ENCODE assay signal across 14 cellular contexts in genomic region chr18:10057401-10057800, GRCh38.
DNase-seq lines count a peak whose midpoint lies in the region; ATAC-seq and TF ChIP-seq lines count a peak whose summit lies in the region.
"Had no signal": no experiment of that assay in that cellular context is flagged by ENCODE, and none has a peak within 500 bp of the region (broad histone marks: within the 10 kb centered on the region; RNA-seq: fewer than 3 reads in every experiment).

No MANE protein-coding gene starts in this region.

- H3K27me3 Mint-ChIP-seq in CD14-positive monocyte (ENCODE audit: low read depth in 3 of 3), result peaks cover 0 to 2% (median 2%) of the 10 kb centered on the region in 3 donors

- H3K4ac ChIP-seq in neuronal stem cell (ENCODE audit: low read length), result no peak overlapping the region

- H3K4me1 Mint-ChIP-seq in CD14-positive monocyte, result peaks cover 69% of the 10 kb centered on the region

- H2AK5ac ChIP-seq in neuronal stem cell (ENCODE audit: low read depth, low read length), result no peak overlapping the region

- H3K9me2 ChIP-seq in OCI-LY7 (ENCODE audit: insufficient read depth, low read length), result no peaks in the 10 kb centered on the region

- no peak overlapping the region for H4K8ac ChIP-seq in neuronal stem cell (ENCODE audit: low read depth, low read length)

- intact Hi-C loops in CD14-positive monocyte (cut with micrococcal nuclease) (loop anchor here in 1 of 2 donors (10.0 kb wide), 1 partner anchor 53 kb away; no protein-coding TSS in a partner anchor), OCI-LY7 (cut with micrococcal nuclease; ENCODE audit: unreplicated experiment) (no loop called here)

- H2BK15ac ChIP-seq in neuronal stem cell (ENCODE audit: low read length), result no peak overlapping the region

- H3K4me3 ChIP-seq in RWPE2 (ENCODE audit: severe bottlenecking), result no peak overlapping the region
- peak overlapping the region; percentile 39 for H3K4me3 ChIP-seq in skeletal muscle satellite cell (ENCODE audit: low read length)
- no peak overlapping the region for H3K4me3 ChIP-seq in OCI-LY7 (ENCODE audit: low read depth, low read length, poor library complexity, severe bottlenecking)
- H3K4me3 ChIP-seq in neuronal stem cell (ENCODE audit: low read length in 2 of 2), result no peak overlapping the region

- H3K27me3 ChIP-seq in RWPE2 (ENCODE audit: insufficient read depth, poor library complexity, severe bottlenecking) (no peaks in the 10 kb centered on the region), skeletal muscle satellite cell (ENCODE audit: control insufficient read depth, insufficient read depth, low read length) (no peaks in the 10 kb centered on the region), neuronal stem cell (ENCODE audit: control insufficient read depth in 3 of 3, insufficient read depth in 3 of 3, low read depth in 1 of 3, low read length in 3 of 3) (no peaks in the 10 kb centered on the region)

- no peaks in the 10 kb centered on the region for H3K9me3 Mint-ChIP-seq in CD14-positive monocyte
- H3K9me3 Mint-ChIP-seq: nephron progenitor cell had no signal

- H4K91ac ChIP-seq in neuronal stem cell (ENCODE audit: low read depth, low read length, poor library complexity), result no peak overlapping the region

- CTCF ChIA-PET in OCI-LY7 (lab: Charles Lee; ENCODE audit: unreplicated experiment), result no interaction called here

- BruUV-seq in OCI-LY7 (replicated peaks; lab: Mats Ljungman, UMichigan), result no TSS peak

- no peak overlapping the region for H2AFZ ChIP-seq in OCI-LY7 (ENCODE audit: low read length)
- no peak overlapping the region for H2AFZ ChIP-seq in neuronal stem cell (ENCODE audit: low read length)

- peaks cover 23% of the 10 kb centered on the region for H3K4me1 ChIP-seq in RWPE2 (ENCODE audit: insufficient read depth, poor library complexity, severe bottlenecking)
- peaks cover 32% of the 10 kb centered on the region for H3K4me1 ChIP-seq in skeletal muscle satellite cell (ENCODE audit: control insufficient read depth, insufficient read depth, low read length)
- no peaks in the 10 kb centered on the region for H3K4me1 ChIP-seq in OCI-LY7 (ENCODE audit: insufficient read depth, low read length, poor library complexity, severe bottlenecking)
- H3K4me1 ChIP-seq in neuronal stem cell (ENCODE audit: control insufficient read depth in 2 of 2, insufficient read depth in 1 of 2, low read depth in 1 of 2, low read length in 2 of 2), result peaks cover 2 to 4% of the 10 kb centered on the region in 2 donors

- ATAC-seq in RWPE2 (ENCODE audit: low read depth), result no peak

- H3K9me3 ChIP-seq in RWPE2 (ENCODE audit: severe bottlenecking) (no peaks in the 10 kb centered on the region), skeletal muscle satellite cell (replicated peaks; ENCODE audit: low read length) (no peaks in the 10 kb centered on the region), OCI-LY7 (ENCODE audit: low read length) (no peaks in the 10 kb centered on the region), neuronal stem cell (replicated peaks in 1 of 2; ENCODE audit: control insufficient read depth in 2 of 2, insufficient read depth in 1 of 2, low read depth in 1 of 2, low read length in 2 of 2) (no peaks in the 10 kb centered on the region)

- no peaks in the 10 kb centered on the region for H3K36me3 Mint-ChIP-seq in CD14-positive monocyte

- no peaks in the 10 kb centered on the region for H4K20me1 ChIP-seq in OCI-LY7 (ENCODE audit: insufficient read depth, low read length)

- H3K79me1 ChIP-seq in neuronal stem cell (ENCODE audit: low read depth, low read length), result no peaks in the 10 kb centered on the region

- H3K18ac ChIP-seq in neuronal stem cell (ENCODE audit: low read length), result no peak overlapping the region

- H3K14ac ChIP-seq in neuronal stem cell (ENCODE audit: low read length), result no peak overlapping the region

- H3K4me3 Mint-ChIP-seq in CD14-positive monocyte, result peak overlapping the region in 1 of 2 donors; percentile 81
- H3K4me3 Mint-ChIP-seq: B cell, nephron progenitor cell had no signal

- no peak overlapping the region for H2BK5ac ChIP-seq in neuronal stem cell (ENCODE audit: low read length)

- peak overlapping the region; percentile 56 for H3K4me2 ChIP-seq in skeletal muscle satellite cell (ENCODE audit: low read length)
- H3K4me2 ChIP-seq in OCI-LY7 (ENCODE audit: low read length), result no peak overlapping the region
- H3K4me2 ChIP-seq in neuronal stem cell (ENCODE audit: insufficient read depth, low read length, poor library complexity, severe bottlenecking), result no peak overlapping the region

- peak overlapping the region; percentile 94 to 99 (median 98) for H3K27ac Mint-ChIP-seq in CD14-positive monocyte
- H3K27ac Mint-ChIP-seq: B cell, nephron progenitor cell had no signal

- POLR2A ChIA-PET in OCI-LY7 (lab: Charles Lee), result interaction anchor here (0.5 kb wide), 1 partner anchor 82 kb away, joined by 3 read pairs; no protein-coding TSS in a partner anchor

- no peaks in the 10 kb centered on the region for H3K36me3 ChIP-seq in RWPE2 (ENCODE audit: low read depth)
- no peaks in the 10 kb centered on the region for H3K36me3 ChIP-seq in skeletal muscle satellite cell (ENCODE audit: insufficient read depth, low read length)
- no peaks in the 10 kb centered on the region for H3K36me3 ChIP-seq in OCI-LY7 (ENCODE audit: insufficient read depth, low read length)
- H3K36me3 ChIP-seq in neuronal stem cell (replicated peaks in 1 of 2; ENCODE audit: control insufficient read depth in 2 of 2, insufficient read depth in 2 of 2, low read length in 2 of 2), result no peaks in the 10 kb centered on the region

- no CpG with 5 or more reads among the region's 3 CpGs for whole genome bisulfite sequencing in neuronal stem cell (ENCODE audit: extremely low coverage in 2 of 2, insufficient read length in 2 of 2, insufficient replicate concordance in 1 of 2), 2 donors

- no peak overlapping the region for H3K23ac ChIP-seq in neuronal stem cell (ENCODE audit: low read depth, low read length, poor library complexity)

- H3K27ac ChIP-seq in RWPE2 (ENCODE audit: poor library complexity, severe bottlenecking) (peak overlapping the region; percentile 91), OCI-LY7 (ENCODE audit: low read depth, low read length, poor library complexity, severe bottlenecking) (no peak overlapping the region), neuronal stem cell (replicated peaks; ENCODE audit: low read length) (no peak overlapping the region)

- H3K9ac ChIP-seq in skeletal muscle satellite cell (ENCODE audit: low read depth, low read length) (peak overlapping the region; percentile 76), neuronal stem cell (ENCODE audit: low read depth, low read length, poor library complexity) (no peak overlapping the region)

- peak; percentile 73 for DNase-seq in CD14-positive monocyte (ENCODE audit: low spot score)
- DNase-seq in RWPE2 (ENCODE audit: low spot score), result no peak
- peak; percentile 29 for DNase-seq in hepatic stellate cell (ENCODE audit: low spot score)
- DNase-seq in OCI-LY7 (ENCODE audit: low spot score), result no peak
- no peak for DNase-seq in T-helper 9 cell
- DNase-seq in NCI-H1436 (lab: John Stamatoyannopoulos, UW), result no peak
- DNase-seq in neuronal stem cell (ENCODE audit: low spot score), result no peak
- DNase-seq: activated CD4-positive, alpha-beta T cell treated with anti-CD3 and anti-CD28 coated beads, Interleukin-2, amount 50 U/mL, for 4 hours; NCI-H1694; NCI-H748 treated with DMSO at 0.1 percent for 48 hours; nephron progenitor cell; stimulated activated CD4-positive, alpha-beta T cell treated with anti-CD3 and anti-CD28 coated beads, Interleukin-12 subunit alpha, Interleukin-12 subunit beta, amount 100 ng/mL, for 4 hours had no signal

- no peak overlapping the region for H2BK12ac ChIP-seq in neuronal stem cell (ENCODE audit: low read length)

- H3K79me2 ChIP-seq in OCI-LY7 (ENCODE audit: insufficient read depth, low read depth, low read length), result no peaks in the 10 kb centered on the region

- no peak for TF ChIP-seq CTCF in CD14-positive monocyte (IDR thresholded peaks at IDR 0.05)
- no peak for TF ChIP-seq CTCF in RWPE2 (IDR thresholded peaks at IDR 0.05; ENCODE audit: poor library complexity, severe bottlenecking)
- TF ChIP-seq CTCF in OCI-LY7 (conservative IDR thresholded peaks at IDR 0.05; ENCODE audit: low read length), result no peak

- H2BK120ac ChIP-seq in neuronal stem cell (ENCODE audit: low read depth, low read length), result no peak overlapping the region

Comparison
In these comparisons a context has a peak if more than half of its experiments do, and no peak if none do; other contexts are left out.
1. DNase-seq: peak in CD14-positive monocyte (single experiment) and hepatic stellate cell (single experiment); none in RWPE2 (single experiment), OCI-LY7 (single experiment), T-helper 9 cell (single experiment), NCI-H1436 (single experiment) and neuronal stem cell (single experiment).